9 cellular contexts compared by ENCODE assay signal in the genomic region with DNA sequence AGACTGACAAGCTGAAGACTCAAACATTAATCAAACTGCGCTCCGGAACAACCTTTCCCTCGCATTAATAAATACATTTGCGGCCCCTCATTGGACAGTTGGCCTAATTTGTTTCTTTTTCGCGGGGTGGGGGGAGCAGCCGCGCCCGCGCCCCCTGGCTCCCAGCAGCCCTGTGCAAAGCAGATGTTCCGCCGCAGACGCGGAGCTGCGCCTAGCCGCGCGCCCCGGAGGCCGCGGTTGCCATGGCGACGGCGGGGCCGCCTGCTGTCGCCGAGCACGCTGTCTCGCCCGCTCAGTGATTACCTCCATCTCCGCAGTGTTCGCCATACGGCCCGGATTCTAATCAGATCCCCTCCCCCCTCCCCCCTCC. TPM values are rescaled to one million over a fixed set of nuclear protein-coding genes. Genes with fewer than 3 reads are reported as not detected.
DNase-seq lines count a peak whose midpoint lies in the region; ATAC-seq and TF ChIP-seq lines count a peak whose summit lies in the region.
"Had no signal": no experiment of that assay in that cellular context is flagged by ENCODE, and none has a peak within 500 bp of the region (broad histone marks: within the 10 kb centered on the region; RNA-seq: fewer than 3 reads in every experiment).

No MANE protein-coding gene starts in this region.

- TF ChIP-seq CTCF in brain (conservative IDR thresholded peaks at IDR 0.05): no peak

- peak overlapping the region; percentile 87 to 98 (median 95) for H3K27ac Mint-ChIP-seq in brain

- H3K4me3 Mint-ChIP-seq in brain: peak overlapping the region; percentile 69 to 84 (median 78)

- no peaks in the 10 kb centered on the region for H3K36me3 Mint-ChIP-seq in brain

- ATAC-seq in left colon (peak; percentile 70), GM21360 (IDR thresholded peaks at IDR 0.05; ENCODE audit: unreplicated experiment) (no peak), GM18909 (IDR thresholded peaks at IDR 0.05; ENCODE audit: poor library complexity, unreplicated experiment) (no peak)

- peak; percentile 77 for DNase-seq in GM03348 (ENCODE audit: low spot score)
- peak; percentile 87 for DNase-seq in NCI-H1092 (lab: John Stamatoyannopoulos, UW)
- peak; percentile 24 to 84 (median 43) for DNase-seq in T-helper 2 cell
- DNase-seq in left colon: peak in 1 of 2 donors; percentile 63
- DNase-seq in stimulated activated CD4-positive, alpha-beta T cell treated with anti-CD3 and anti-CD28 coated beads, TNF-alpha, amount 100 ng/mL, for 4 hours (ENCODE audit: low read depth in 3 of 3): peak; percentile 32 to 39 (median 36)

- intact Hi-C loops in left colon (cut with DNase I, micrococcal nuclease): no loop called here

- H3K9me3 Mint-ChIP-seq in brain: no peaks in the 10 kb centered on the region

- no peaks in the 10 kb centered on the region for H3K27me3 Mint-ChIP-seq in brain

- H3K4me1 Mint-ChIP-seq in brain: peaks cover 81% of the 10 kb centered on the region

RNA-seq across cellular contexts. Expression of gene COPZ2, which starts 25.5 kb away (rescaled TPM):
- 7.2 TPM for polyA plus RNA-seq in brain (ENCODE audit: insufficient read depth, low read depth, low replicate concordance)
- total RNA-seq in left colon: 1 to 10 TPM; 7.1 to 8.7 TPM

RNA-seq across cellular contexts. Expression of gene NFE2L1, which starts 36.0 kb away (rescaled TPM):
- polyA plus RNA-seq in brain (ENCODE audit: insufficient read depth, low read depth, low replicate concordance): 137 TPM
- total RNA-seq in left colon: 100 to 1,000 TPM; 223 to 245 TPM

RNA-seq across cellular contexts. Expression of gene CDK5RAP3, which starts 41.2 kb away (rescaled TPM):
- 106 TPM for polyA plus RNA-seq in brain (ENCODE audit: insufficient read depth, low read depth, low replicate concordance)
- 100 to 1,000 TPM; 136 to 187 TPM for total RNA-seq in left colon

RNA-seq across cellular contexts. Expression of gene PRR15L, which starts 54.5 kb away (rescaled TPM):
- 30.5 TPM for polyA plus RNA-seq in brain (ENCODE audit: insufficient read depth, low read depth, low replicate concordance)
- total RNA-seq in left colon: 100 to 1,000 TPM; 237 to 279 TPM
- total RNA-seq: temporal lobe had no signal
